2 cellular contexts compared by ENCODE assay signal in genomic region chr12:53062011-53062961, GRCh38.
TF ChIP-seq lines count a peak whose summit lies in the region.

No MANE protein-coding gene starts in this region.

TF ChIP-seq in K562, 482 proteins besides CTCF, POLR2A, EP300 and RAD21:
- TF ChIP-seq POLR2G (IDR thresholded peaks at IDR 0.05; ENCODE audit: low read depth, low read length) (0 out of 2 replicates have a peak, but pooled peaks have one; percentile 24), TRIM28 (IDR thresholded peaks at IDR 0.05) (no peak), STAT5B (CRISPR knock-in tag; IDR thresholded peaks at IDR 0.05) (no peak), AFF1 (IDR thresholded peaks at IDR 0.05; ENCODE audit: low read depth in 1 of 2, partially characterized antibody in 2 of 2) (no peak), RBFOX2 (IDR thresholded peaks at IDR 0.05; ENCODE audit: low read depth, low read length) (0 out of 2 replicates have a peak, but pooled peaks have one; percentile 6), ZNF263 (CRISPR knock-in tag; IDR thresholded peaks at IDR 0.05; ENCODE audit: borderline replicate concordance) (peak; percentile 51), ZNF740 (CRISPR knock-in tag; IDR thresholded peaks at IDR 0.05) (0 out of 2 replicates have a peak, but pooled peaks have one; percentile 45), ZNF740 (tag; IDR thresholded peaks at IDR 0.05) (no peak), NFYB (IDR thresholded peaks at IDR 0.05; ENCODE audit: extremely low read depth, insufficient read length) (no peak), ZNF212 (CRISPR knock-in tag; IDR thresholded peaks at IDR 0.05) (no peak), CBFA2T3 (IDR thresholded peaks at IDR 0.05) (no peak), HDAC1 (IDR thresholded peaks at IDR 0.05) (no peak)

TF ChIP-seq in liver, 16 proteins besides CTCF, POLR2A, EP300 and RAD21:
- TF ChIP-seq FOXA2 (IDR thresholded peaks at IDR 0.05), result no peak
- no peak for TF ChIP-seq EGR1 (IDR thresholded peaks at IDR 0.05; ENCODE audit: low read depth in 2 of 2)
- no peak for TF ChIP-seq TAF1 (conservative IDR thresholded peaks at IDR 0.05)
- no peak for TF ChIP-seq SP1 (IDR thresholded peaks at IDR 0.05)
- TF ChIP-seq YY1 (IDR thresholded peaks at IDR 0.05), result no peak
- no peak for TF ChIP-seq GABPA (IDR thresholded peaks at IDR 0.05 in 1 of 2, conservative IDR thresholded peaks at IDR 0.05 in 1 of 2)
- TF ChIP-seq ZBTB33 (IDR thresholded peaks at IDR 0.05), result no peak
- no peak for TF ChIP-seq NR2F2 (IDR thresholded peaks at IDR 0.05)
- no peak for TF ChIP-seq HNF4G (IDR thresholded peaks at IDR 0.05)
- no peak for TF ChIP-seq ATF3 (IDR thresholded peaks at IDR 0.05)
- TF ChIP-seq HNF4A (conservative IDR thresholded peaks at IDR 0.05), result no peak
